11 cellular contexts compared by ENCODE assay signal in the genomic region with DNA sequence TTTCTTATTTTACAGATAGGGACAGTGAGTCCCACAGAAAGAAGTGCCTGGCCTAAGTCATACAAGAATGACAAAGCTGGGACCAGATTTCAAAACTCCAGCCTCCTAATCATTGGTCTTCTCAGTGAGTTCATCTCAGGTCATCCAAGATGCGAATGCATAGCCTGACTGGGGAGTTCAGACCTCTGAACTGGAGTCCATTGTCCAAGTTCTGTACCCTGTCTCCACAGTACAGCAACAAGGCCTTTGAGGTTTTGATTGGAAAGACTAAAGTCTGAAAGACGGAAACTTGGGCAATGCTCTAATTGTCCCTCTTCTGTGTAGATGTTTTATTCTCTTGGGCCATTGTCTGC.
DNase-seq lines count a peak whose midpoint lies in the region; ATAC-seq and TF ChIP-seq lines count a peak whose summit lies in the region.
"Had no signal": no experiment of that assay in that cellular context is flagged by ENCODE, and none has a peak within 500 bp of the region (broad histone marks: within the 10 kb centered on the region; RNA-seq: fewer than 3 reads in every experiment).

No MANE protein-coding gene starts in this region.

- CTCF ChIA-PET in CD4-positive, alpha-beta T cell (lab: Charles Lee) = interaction anchor here (0.6 kb wide), 1 partner anchor 18 kb away, joined by 3 read pairs; no protein-coding TSS in a partner anchor
- CTCF ChIA-PET in CD4-positive, alpha-beta memory T cell (lab: Charles Lee; ENCODE audit: partially characterized antibody) = no interaction called here

- 80% methylated on average over 2 of the region's 2 CpGs for WGBS in HUES64
- 39% methylated on average over 2 of the region's 2 CpGs for WGBS in liver
- 81 to 84% methylated on average over 2 of the region's 2 CpGs for WGBS in sigmoid colon, 2 donors

- no peak for ATAC-seq in CD4-positive, alpha-beta T cell (ENCODE audit: poor library complexity)
- no peak for ATAC-seq in HG03025 (IDR thresholded peaks at IDR 0.05; ENCODE audit: low FRiP score, unreplicated experiment)

- H3K9ac ChIP-seq in HUES64 (ENCODE audit: low read depth, low read length) (peak overlapping the region; percentile 42; the same call in 1 of the 2 replicates), SK-N-MC (ENCODE audit: insufficient read length) (no peak overlapping the region), liver (ENCODE audit: low read depth in 1 of 2, low read length in 2 of 2) (no peak overlapping the region)
- H3K9ac ChIP-seq: BLaER1 had no signal

- TF ChIP-seq RAD21 in liver (IDR thresholded peaks at IDR 0.05) = peak in 1 of 2 donors; percentile 19

- no peaks in the 10 kb centered on the region for H3K9me3 Mint-ChIP-seq in CD4-positive, alpha-beta T cell
- no peaks in the 10 kb centered on the region for H3K9me3 Mint-ChIP-seq in CD4-positive, alpha-beta memory T cell
- H3K9me3 Mint-ChIP-seq: activated naive CD4-positive, alpha-beta T cell treated with anti-CD3 and anti-CD28 coated beads, Interleukin-2, amount 10 ng/mL, durations not matched to agents 7 days and 5 days had no signal

- no peaks in the 10 kb centered on the region for H3K4me1 Mint-ChIP-seq in CD4-positive, alpha-beta T cell (ENCODE audit: low read depth)
- H3K4me1 Mint-ChIP-seq in CD4-positive, alpha-beta memory T cell = peaks cover 0 to under 1% (median 0%) of the 10 kb centered on the region in 4 donors
- H3K4me1 Mint-ChIP-seq: activated naive CD4-positive, alpha-beta T cell treated with anti-CD3 and anti-CD28 coated beads, Interleukin-2, amount 10 ng/mL, durations not matched to agents 7 days and 5 days had no signal

- TF ChIP-seq POLR2A in sigmoid colon (IDR thresholded peaks at IDR 0.05) = no peak

- no peak overlapping the region for H3K4me3 ChIP-seq in HUES64 (ENCODE audit: low read length)
- H3K4me3 ChIP-seq in SK-N-MC = no peak overlapping the region
- no peak overlapping the region for H3K4me3 ChIP-seq in liver (ENCODE audit: low read depth in 1 of 3, low read length in 3 of 3)
- no peak overlapping the region for H3K4me3 ChIP-seq in sigmoid colon
- no peak overlapping the region for H3K4me3 ChIP-seq in CD4-positive, alpha-beta memory T cell (ENCODE audit: low read length in 2 of 2)
- H3K4me3 ChIP-seq: BLaER1 had no signal

- H3K4me1 ChIP-seq in HUES64 (ENCODE audit: insufficient read depth, low read length) (peaks cover 34% of the 10 kb centered on the region), liver (ENCODE audit: control insufficient read depth in 4 of 4, insufficient read depth in 4 of 4, low read length in 3 of 4) (peaks cover 5 to 37% (median 25%) of the 10 kb centered on the region in 4 donors), sigmoid colon (peaks cover 0 to 79% (median 66%) of the 10 kb centered on the region in 4 donors)
- no peaks in the 10 kb centered on the region for H3K4me1 ChIP-seq in CD4-positive, alpha-beta memory T cell (ENCODE audit: insufficient read depth, low read length)

- H3K36me3 ChIP-seq in HUES64 (ENCODE audit: insufficient read depth, low read length) (no peaks in the 10 kb centered on the region), SK-N-MC (ENCODE audit: insufficient read depth, low read length) (no peaks in the 10 kb centered on the region), liver (ENCODE audit: control insufficient read depth in 4 of 4, insufficient read depth in 3 of 4, low read depth in 1 of 4, low read length in 3 of 4) (no peaks in the 10 kb centered on the region), sigmoid colon (no peaks in the 10 kb centered on the region)
- H3K36me3 ChIP-seq in CD4-positive, alpha-beta memory T cell (ENCODE audit: insufficient read depth, low read length) = no peaks in the 10 kb centered on the region
- H3K36me3 ChIP-seq: BLaER1 had no signal

- TF ChIP-seq EP300 in sigmoid colon (IDR thresholded peaks at IDR 0.05) = no peak

- no peaks in the 10 kb centered on the region for H3K36me3 Mint-ChIP-seq in CD4-positive, alpha-beta T cell (ENCODE audit: low read depth)
- no peaks in the 10 kb centered on the region for H3K36me3 Mint-ChIP-seq in CD4-positive, alpha-beta memory T cell
- H3K36me3 Mint-ChIP-seq: activated naive CD4-positive, alpha-beta T cell treated with anti-CD3 and anti-CD28 coated beads, Interleukin-2, amount 10 ng/mL, durations not matched to agents 7 days and 5 days had no signal

- intact Hi-C loops in sigmoid colon (cut with DNase I) = loop anchor here (10.0 kb wide), 1 partner anchor 1105 kb away; the partner anchor contains the start of gene RC3H1
- intact Hi-C loops in CD4-positive, alpha-beta T cell (cut with DNase I, micrococcal nuclease) = loop anchor here in 1 of 2 experiments (10.0 kb wide), 2 partner anchors 245 to 875 kb away; no protein-coding TSS in a partner anchor
- intact Hi-C loops in CD4-positive, alpha-beta memory T cell (cut with micrococcal nuclease) = loop anchor here (5.0 kb wide), 1 partner anchor 247 kb away; no protein-coding TSS in a partner anchor

- H3K27ac Mint-ChIP-seq in CD4-positive, alpha-beta T cell = no peak overlapping the region
- no peak overlapping the region for H3K27ac Mint-ChIP-seq in CD4-positive, alpha-beta memory T cell
- H3K27ac Mint-ChIP-seq: activated naive CD4-positive, alpha-beta T cell treated with anti-CD3 and anti-CD28 coated beads, Interleukin-2, amount 10 ng/mL, durations not matched to agents 7 days and 5 days had no signal

- H3K27ac ChIP-seq in HUES64 (ENCODE audit: low read depth, low read length) (peak overlapping the region; percentile 94), SK-N-MC (peak overlapping the region; percentile 56), liver (ENCODE audit: low read depth in 1 of 2, low read length in 2 of 2) (no peak overlapping the region), sigmoid colon (peak overlapping the region; percentile 72 to 82 (median 79))
- H3K27ac ChIP-seq in CD4-positive, alpha-beta T cell (ENCODE audit: low read depth, low read length) = no peak overlapping the region
- H3K27ac ChIP-seq in CD4-positive, alpha-beta memory T cell (ENCODE audit: low read depth, low read length) = no peak overlapping the region

- H3K27me3 ChIP-seq in HUES64 (ENCODE audit: insufficient read depth, low read length) (no peaks in the 10 kb centered on the region), liver (ENCODE audit: control insufficient read depth in 4 of 4, insufficient read depth in 4 of 4, low read length in 3 of 4) (no peaks in the 10 kb centered on the region), sigmoid colon (no peaks in the 10 kb centered on the region)
- H3K27me3 ChIP-seq in CD4-positive, alpha-beta T cell (ENCODE audit: control insufficient read depth, insufficient read depth, low read length) = no peaks in the 10 kb centered on the region
- H3K27me3 ChIP-seq in CD4-positive, alpha-beta memory T cell (ENCODE audit: insufficient read depth, low read length) = no peaks in the 10 kb centered on the region
- H3K27me3 ChIP-seq: BLaER1 had no signal

- H3K4me3 Mint-ChIP-seq in CD4-positive, alpha-beta T cell = no peak overlapping the region
- H3K4me3 Mint-ChIP-seq in CD4-positive, alpha-beta memory T cell = no peak overlapping the region
- H3K4me3 Mint-ChIP-seq: activated naive CD4-positive, alpha-beta T cell treated with anti-CD3 and anti-CD28 coated beads, Interleukin-2, amount 10 ng/mL, durations not matched to agents 7 days and 5 days had no signal

- TF ChIP-seq CTCF in liver (IDR thresholded peaks at IDR 0.05; ENCODE audit: low read depth, low read length, missing input control) = no peak
- no peak for TF ChIP-seq CTCF in sigmoid colon (IDR thresholded peaks at IDR 0.05)
- no peak for TF ChIP-seq CTCF in CD4-positive, alpha-beta T cell (IDR thresholded peaks at IDR 0.05)

- H3K27me3 Mint-ChIP-seq in CD4-positive, alpha-beta T cell = peaks cover 8% of the 10 kb centered on the region
- peaks cover 3 to 6% of the 10 kb centered on the region in 2 donors for H3K27me3 Mint-ChIP-seq in CD4-positive, alpha-beta memory T cell

- POLR2A ChIA-PET in CD4-positive, alpha-beta T cell (lab: Charles Lee) = no interaction called here
- POLR2A ChIA-PET in CD4-positive, alpha-beta memory T cell (lab: Charles Lee; ENCODE audit: partially characterized antibody) = no interaction called here

- H3K9me3 ChIP-seq in HUES64 (ENCODE audit: insufficient read depth, low read depth, low read length) (no peaks in the 10 kb centered on the region), SK-N-MC (ENCODE audit: low read depth, low read length) (no peaks in the 10 kb centered on the region), liver (ENCODE audit: control insufficient read depth in 4 of 4, low read length in 3 of 4) (no peaks in the 10 kb centered on the region), sigmoid colon (no peaks in the 10 kb centered on the region)
- no peaks in the 10 kb centered on the region for H3K9me3 ChIP-seq in CD4-positive, alpha-beta T cell (ENCODE audit: control insufficient read depth, low read length)
- no peaks in the 10 kb centered on the region for H3K9me3 ChIP-seq in CD4-positive, alpha-beta memory T cell (ENCODE audit: control insufficient read depth in 1 of 2, low read length in 2 of 2)
- H3K9me3 ChIP-seq: BLaER1 had no signal

- DNase-seq in SK-N-MC (ENCODE audit: low read depth, low spot score) (no peak), sigmoid colon (no peak), NCI-H2107 (lab: John Stamatoyannopoulos, UW) (no peak)
- no peak for DNase-seq in CD4-positive, alpha-beta T cell
- no peak for DNase-seq in CD4-positive, alpha-beta memory T cell
- DNase-seq: activated naive CD4-positive, alpha-beta T cell treated with anti-CD3 and anti-CD28 coated beads, Interleukin-2, amount 10 ng/mL, durations not matched to agents 7 days and 5 days; occipital lobe had no signal

TF ChIP-seq in liver, 16 proteins besides CTCF, POLR2A, EP300 and RAD21 (continues in another document):
- TF ChIP-seq HNF4A (conservative IDR thresholded peaks at IDR 0.05) (peak; percentile 99 to 100), EGR1 (IDR thresholded peaks at IDR 0.05; ENCODE audit: low read depth in 2 of 2) (no peak), GABPA (IDR thresholded peaks at IDR 0.05 in 1 of 2, conservative IDR thresholded peaks at IDR 0.05 in 1 of 2) (no peak), JUND (IDR thresholded peaks at IDR 0.05) (peak; percentile 38 to 59), FOXA1 (IDR thresholded peaks at IDR 0.05) (no peak), NR2F2 (IDR thresholded peaks at IDR 0.05) (no peak), FOXA2 (IDR thresholded peaks at IDR 0.05) (no peak), TAF1 (conservative IDR thresholded peaks at IDR 0.05) (no peak), RXRA (IDR thresholded peaks at IDR 0.05) (peak; percentile 90 to 94), ATF3 (IDR thresholded peaks at IDR 0.05) (no peak), YY1 (IDR thresholded peaks at IDR 0.05) (no peak)
- TF ChIP-seq, protein P1, sequence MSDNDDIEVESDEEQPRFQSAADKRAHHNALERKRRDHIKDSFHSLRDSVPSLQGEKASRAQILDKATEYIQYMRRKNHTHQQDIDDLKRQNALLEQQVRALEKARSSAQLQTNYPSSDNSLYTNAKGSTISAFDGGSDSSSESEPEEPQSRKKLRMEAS (IDR thresholded peaks at IDR 0.05) = peak; percentile 15

Comparison
In these comparisons a context has a peak if more than half of its experiments do, and no peak if none do; other contexts are left out.
1. H3K27ac ChIP-seq: peak in HUES64 (single experiment), SK-N-MC (single experiment) and sigmoid colon (4 of 4); none in liver (0 of 2), CD4-positive, alpha-beta T cell (single experiment) and CD4-positive, alpha-beta memory T cell (single experiment).